Comparison of ENCODE assay signal across 23 cellular contexts in the genomic region with DNA sequence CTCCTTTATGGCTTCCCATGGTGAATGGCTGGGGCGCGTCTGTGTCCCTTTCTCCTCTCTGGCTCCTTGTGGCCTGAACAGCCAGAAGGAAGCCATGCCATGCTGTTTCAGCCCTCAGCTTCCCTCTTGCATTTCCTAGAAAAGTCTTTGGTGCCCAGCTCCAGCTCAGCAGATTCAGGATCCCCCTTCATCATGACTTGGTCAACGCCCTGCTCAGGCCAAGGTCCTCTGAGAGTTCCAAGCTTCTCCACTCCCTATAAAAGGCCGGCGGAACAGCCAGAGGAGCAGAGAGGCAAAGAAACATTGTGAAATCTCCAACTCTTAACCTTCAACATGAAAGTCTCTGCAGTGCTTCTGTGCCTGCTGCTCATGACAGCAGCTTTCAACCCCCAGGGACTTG. TPM values are rescaled to one million over a fixed set of nuclear protein-coding genes. Genes with fewer than 3 reads are reported as not detected.
A peak's percentile ranks its signal among the peaks of the same experiment; 100 is the strongest.
DNase-seq lines count a peak whose midpoint lies in the region; ATAC-seq and TF ChIP-seq lines count a peak whose summit lies in the region.
"Had no signal": no experiment of that assay in that cellular context is flagged by ENCODE, and none has a peak within 500 bp of the region (broad histone marks: within the 10 kb centered on the region; RNA-seq: fewer than 3 reads in every experiment).

Gene CCL13 (plus strand): TSS at position 287 of the 400 bp plus-strand sequence. CDS start 47 bp downstream, at position 334.

- CTCF ChIA-PET in activated CD4-positive, alpha-beta T cell treated with anti-CD3 and anti-CD28 coated beads for 36 hours (lab: Charles Lee), result interaction anchor here (0.7 to 2.0 kb wide), 3 partner anchors 12 to 160 kb away, joined by 3 to 8 read pairs (median 6); no protein-coding TSS in a partner anchor

- intact Hi-C loops in activated CD4-positive, alpha-beta T cell treated with anti-CD3 and anti-CD28 coated beads, Interleukin-2, amount 10 ng/mL, durations not matched to agents 24 days and 14 days (cut with micrococcal nuclease), result no loop called here
- intact Hi-C loops in activated CD4-positive, alpha-beta T cell treated with anti-CD3 and anti-CD28 coated beads for 36 hours (cut with DNase I, micrococcal nuclease), result no loop called here

- no peaks in the 10 kb centered on the region for H3K9me2 ChIP-seq in Loucy (replicated peaks; ENCODE audit: low read depth, low read length)

- H3K4me3 ChIP-seq in Loucy (ENCODE audit: low read length, poor library complexity, severe bottlenecking) (no peak within 1 kb of the TSS), stomach smooth muscle (ENCODE audit: low read length in 2 of 2) (no peak within 1 kb of the TSS)
- H3K4me3 ChIP-seq: BLaER1 treated with 17β-estradiol and CSF1 and Interleukin-3, amounts not matched to agents 10 nM and 100 nM; GM23338 had no signal

- H4K20me1 ChIP-seq in Loucy (ENCODE audit: insufficient read depth, low read length, poor library complexity, severe bottlenecking), result no peaks in the 10 kb centered on the region
- H4K20me1 ChIP-seq: BLaER1 treated with 17β-estradiol and CSF1 and Interleukin-3, amounts not matched to agents 10 nM and 100 nM had no signal

- no peak for ATAC-seq in activated CD4-positive, alpha-beta T cell treated with anti-CD3 and anti-CD28 coated beads for 36 hours
- ATAC-seq in HG02870 (IDR thresholded peaks at IDR 0.05; ENCODE audit: unreplicated experiment), result no peak
- ATAC-seq: CD8-positive, alpha-beta T cell; GM23338; Panc1 had no signal

- no peaks in the 10 kb centered on the region for H3K9me3 Mint-ChIP-seq in activated CD4-positive, alpha-beta T cell treated with anti-CD3 and anti-CD28 coated beads, Interleukin-2, amount 10 ng/mL, durations not matched to agents 24 days and 14 days
- H3K9me3 Mint-ChIP-seq in activated CD4-positive, alpha-beta T cell treated with anti-CD3 and anti-CD28 coated beads for 36 hours (ENCODE audit: low read depth), result peaks cover 4% of the 10 kb centered on the region

- H3F3A ChIP-seq in Loucy (ENCODE audit: low read depth), result no peaks in the 10 kb centered on the region

- H3K27me3 Mint-ChIP-seq in activated CD4-positive, alpha-beta T cell treated with anti-CD3 and anti-CD28 coated beads, Interleukin-2, amount 10 ng/mL, durations not matched to agents 24 days and 14 days, result peaks cover 48% of the 10 kb centered on the region
- H3K27me3 Mint-ChIP-seq in activated CD4-positive, alpha-beta T cell treated with anti-CD3 and anti-CD28 coated beads for 36 hours, result peaks cover 13% of the 10 kb centered on the region
- H3K27me3 Mint-ChIP-seq: IgD-negative memory B cell had no signal

- DNase-seq in activated CD4-positive, alpha-beta T cell treated with anti-CD3 and anti-CD28 coated beads, Interleukin-2, amount 10 ng/mL, durations not matched to agents 24 days and 14 days, result peak; percentile 28
- no peak for DNase-seq in activated CD4-positive, alpha-beta T cell treated with anti-CD3 and anti-CD28 coated beads for 36 hours
- DNase-seq in islet precursor cell (peak; percentile 53), hypothalamus (lab: John Stamatoyannopoulos, UW) (no peak)
- no peak for DNase-seq in activated CD4-positive, CD25-positive, alpha-beta regulatory T cell treated with anti-CD3 and anti-CD28 coated beads, Interleukin-2, amount 50 U/mL, for 72 hours
- DNase-seq: CD8-positive, alpha-beta T cell; HCEC 1CT; MV-4-11; NCI-H1105 treated with DMSO at 0.1 percent for 48 hours; NCI-H2081; NCI-H2171; NCI-H345; NCI-H524; NCI-H82 had no signal

- peaks cover 15% of the 10 kb centered on the region for H3K4me1 ChIP-seq in Loucy (ENCODE audit: insufficient read depth, low read length, poor library complexity, severe bottlenecking)
- no peaks in the 10 kb centered on the region for H3K4me1 ChIP-seq in stomach smooth muscle (ENCODE audit: control insufficient read depth, insufficient read depth, low read length)

- no peaks in the 10 kb centered on the region for H3K79me2 ChIP-seq in Loucy (ENCODE audit: insufficient read depth, low read length)

- no peak within 1 kb of the TSS for H3K27ac Mint-ChIP-seq in activated CD4-positive, alpha-beta T cell treated with anti-CD3 and anti-CD28 coated beads, Interleukin-2, amount 10 ng/mL, durations not matched to agents 24 days and 14 days
- H3K27ac Mint-ChIP-seq in activated CD4-positive, alpha-beta T cell treated with anti-CD3 and anti-CD28 coated beads for 36 hours, result no peak within 1 kb of the TSS
- H3K27ac Mint-ChIP-seq: CD8-positive, alpha-beta T cell; GM23338; IgD-negative memory B cell had no signal

- H3K9me3 ChIP-seq in Loucy (ENCODE audit: insufficient read depth, low read depth, low read length), result no peaks in the 10 kb centered on the region
- H3K9me3 ChIP-seq in stomach smooth muscle (ENCODE audit: control insufficient read depth in 2 of 2, low read length in 2 of 2), result no peaks in the 10 kb centered on the region

- POLR2A ChIA-PET in activated CD4-positive, alpha-beta T cell treated with anti-CD3 and anti-CD28 coated beads for 36 hours (lab: Charles Lee), result no interaction called here

- 0 out of 2 replicates have a peak within 1 kb of the TSS, but pooled peaks have one; percentile 8 for H2AFZ ChIP-seq in Loucy (ENCODE audit: low read length)
- H2AFZ ChIP-seq: GM23338 had no signal

- H3K36me3 ChIP-seq in Loucy (ENCODE audit: insufficient read depth, low read length) (no peaks in the 10 kb centered on the region), stomach smooth muscle (ENCODE audit: control insufficient read depth in 2 of 2, insufficient read depth in 2 of 2, low read length in 2 of 2) (no peaks in the 10 kb centered on the region)
- H3K36me3 ChIP-seq: BLaER1 treated with 17β-estradiol and CSF1 and Interleukin-3, amounts not matched to agents 10 nM and 100 nM had no signal

- no peak within 1 kb of the TSS for H3K4me3 Mint-ChIP-seq in activated CD4-positive, alpha-beta T cell treated with anti-CD3 and anti-CD28 coated beads, Interleukin-2, amount 10 ng/mL, durations not matched to agents 24 days and 14 days
- H3K4me3 Mint-ChIP-seq in activated CD4-positive, alpha-beta T cell treated with anti-CD3 and anti-CD28 coated beads for 36 hours, result no peak within 1 kb of the TSS
- H3K4me3 Mint-ChIP-seq: CD8-positive, alpha-beta T cell; GM23338; IgD-negative memory B cell had no signal

- H3K9ac ChIP-seq in Loucy (ENCODE audit: low read depth, low read length, poor library complexity, severe bottlenecking) (no peak within 1 kb of the TSS), stomach smooth muscle (ENCODE audit: low read length in 2 of 2) (no peak within 1 kb of the TSS)
- H3K9ac ChIP-seq: BLaER1 treated with 17β-estradiol and CSF1 and Interleukin-3, amounts not matched to agents 10 nM and 100 nM had no signal

- no peak for TF ChIP-seq CTCF in Loucy (conservative IDR thresholded peaks at IDR 0.05; ENCODE audit: low read length)

- peaks cover 6% of the 10 kb centered on the region for H3K4me1 Mint-ChIP-seq in activated CD4-positive, alpha-beta T cell treated with anti-CD3 and anti-CD28 coated beads, Interleukin-2, amount 10 ng/mL, durations not matched to agents 24 days and 14 days
- peaks cover 2% of the 10 kb centered on the region for H3K4me1 Mint-ChIP-seq in activated CD4-positive, alpha-beta T cell treated with anti-CD3 and anti-CD28 coated beads for 36 hours
- H3K4me1 Mint-ChIP-seq: GM23338, IgD-negative memory B cell had no signal

- H3K27ac ChIP-seq in stomach smooth muscle (ENCODE audit: low read length), result peak within 1 kb of the TSS; percentile 37
- H3K27ac ChIP-seq: 22Rv1 had no signal

- H3K27me3 ChIP-seq in Loucy (ENCODE audit: insufficient read depth, low read length, poor library complexity, severe bottlenecking) (no peaks in the 10 kb centered on the region), stomach smooth muscle (ENCODE audit: control insufficient read depth in 1 of 2, insufficient read depth in 2 of 2, low read length in 2 of 2) (no peaks in the 10 kb centered on the region)
- H3K27me3 ChIP-seq: BLaER1 treated with 17β-estradiol and CSF1 and Interleukin-3, amounts not matched to agents 10 nM and 100 nM had no signal

- no peaks in the 10 kb centered on the region for H3K36me3 Mint-ChIP-seq in activated CD4-positive, alpha-beta T cell treated with anti-CD3 and anti-CD28 coated beads, Interleukin-2, amount 10 ng/mL, durations not matched to agents 24 days and 14 days (ENCODE audit: low read depth)
- no peaks in the 10 kb centered on the region for H3K36me3 Mint-ChIP-seq in activated CD4-positive, alpha-beta T cell treated with anti-CD3 and anti-CD28 coated beads for 36 hours (ENCODE audit: low read depth)
- H3K36me3 Mint-ChIP-seq: CD8-positive, alpha-beta T cell; IgD-negative memory B cell had no signal

- H3K4me2 ChIP-seq in Loucy (ENCODE audit: low read depth, low read length, poor library complexity, severe bottlenecking), result no peak within 1 kb of the TSS
- H3K4me2 ChIP-seq: GM23338 had no signal

RNA-seq across cellular contexts. Expression of gene CCL13, which starts in this region (rescaled TPM):
- not detected in 2 replicates for total RNA-seq in activated CD4-positive, alpha-beta T cell treated with anti-CD3 and anti-CD28 coated beads, Interleukin-2, amount 10 ng/mL, durations not matched to agents 24 days and 14 days
- not detected for total RNA-seq in activated CD4-positive, alpha-beta T cell treated with anti-CD3 and anti-CD28 coated beads for 36 hours
- total RNA-seq: CD8-positive, alpha-beta T cell; GM23338; M059J had no signal

Comparison
In these comparisons a context has a peak if more than half of its experiments do, and no peak if none do; other contexts are left out.
1. Peak in DNase-seq in activated CD4-positive, alpha-beta T cell treated with anti-CD3 and anti-CD28 coated beads, Interleukin-2, amount 10 ng/mL, durations not matched to agents 24 days and 14 days; RNA of the gene not detected or under 1 TPM.